Comparison of ENCODE assay signal across 13 cellular contexts in the genomic region with DNA sequence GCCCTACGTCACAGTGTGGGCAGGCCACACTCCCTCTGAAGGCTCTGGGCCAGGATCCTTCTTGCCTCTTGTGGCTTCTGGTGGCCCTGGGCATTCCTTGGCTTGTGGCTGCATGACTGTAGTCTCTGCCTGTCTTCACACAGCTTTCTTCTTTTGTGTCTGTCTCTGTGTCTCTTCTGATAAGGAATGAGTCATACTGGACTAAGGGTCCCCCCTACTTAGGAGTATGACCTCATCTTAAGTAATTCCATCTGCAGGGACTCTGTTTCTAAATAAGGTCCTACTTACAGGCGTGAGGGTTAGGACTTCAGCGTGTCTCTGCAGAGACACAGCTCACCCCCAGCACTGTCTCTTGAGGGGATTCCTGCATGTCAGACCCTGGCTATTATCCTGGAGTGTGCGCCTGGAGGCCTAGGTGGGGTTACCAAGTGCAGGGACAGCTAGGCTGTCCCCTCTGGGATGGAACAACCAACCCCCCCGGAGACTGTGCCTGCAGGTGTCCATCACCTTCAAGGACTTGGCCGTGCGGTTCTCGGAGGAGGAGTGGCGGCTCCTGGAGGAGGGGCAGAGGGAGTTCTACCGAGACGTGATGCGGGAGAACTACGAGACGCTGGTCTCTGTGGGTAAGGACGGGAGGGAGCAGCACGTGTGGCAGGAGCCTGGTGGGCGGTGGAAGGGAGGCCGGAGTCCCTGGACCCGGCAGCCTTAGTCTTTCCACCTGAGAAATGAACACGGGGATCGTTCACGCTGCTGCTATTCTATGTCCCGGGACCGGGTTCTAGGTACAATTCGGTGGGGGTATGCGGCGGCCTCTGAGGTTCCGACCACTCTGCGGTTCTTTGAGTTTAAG. TPM values are rescaled to one million over a fixed set of nuclear protein-coding genes. Genes with fewer than 3 reads are reported as not detected.
DNase-seq lines count a peak whose midpoint lies in the region; ATAC-seq, FAIRE-seq and TF ChIP-seq lines count a peak whose summit lies in the region.
"Had no signal": no experiment of that assay in that cellular context is flagged by ENCODE, and none has a peak within 500 bp of the region (broad histone marks: within the 10 kb centered on the region; RNA-seq: fewer than 3 reads in every experiment).

No MANE protein-coding gene starts in this region.

- no peaks in the 10 kb centered on the region for H3K27me3 ChIP-seq in psoas muscle (ENCODE audit: insufficient read depth in 3 of 3, low read length in 2 of 3)

- TF ChIP-seq CTCF in psoas muscle (IDR thresholded peaks at IDR 0.05) (no peak), D721Med (IDR thresholded peaks at IDR 0.05; ENCODE audit: insufficient read depth, missing control alignments) (no peak)

- peaks cover 46% of the 10 kb centered on the region for H3K4me1 ChIP-seq in psoas muscle

- H3K27ac ChIP-seq in psoas muscle: peak overlapping the region; percentile 65

- DNase-seq in H4 (ENCODE audit: low spot score) (peak; percentile 53), RCC 7860 (ENCODE audit: low spot score) (peak; percentile 94), fibroblast of gingiva (ENCODE audit: low read depth) (peak; percentile 35), psoas muscle (no peak), D721Med (ENCODE audit: insufficient read length, low spot score) (no peak), HTR-8/SVneo (ENCODE audit: insufficient read length, low spot score) (no peak)
- DNase-seq in stimulated activated CD8-positive, alpha-beta memory T cell treated with anti-CD3 and anti-CD28 coated beads, Interleukin-4, amount 100 ng/mL, for 48 hours: no peak
- DNase-seq: GF-D8; naive thymus-derived CD4-positive, alpha-beta T cell; NCI-H1092 treated with DMSO at 0.1 percent for 48 hours; T1000 had no signal

- peaks cover 0 to 33% of the 10 kb centered on the region in 2 donors for H3K36me3 ChIP-seq in psoas muscle (ENCODE audit: insufficient read depth in 1 of 2, low read depth in 1 of 2)

- no peaks in the 10 kb centered on the region for H3K9me3 ChIP-seq in psoas muscle
- H3K9me3 ChIP-seq: HAP-1 had no signal

- FAIRE-seq in RCC 7860 (lab: Jason Lieb, UNC) (peak; percentile 73), D721Med (lab: Jason Lieb, UNC) (no peak), HTR-8/SVneo (lab: Jason Lieb, UNC) (no peak)

- peak overlapping the region; percentile 18 for H3K4me3 ChIP-seq in psoas muscle
- H3K4me3 ChIP-seq: HAP-1 had no signal

- WGBS in psoas muscle, 3 donors: 81 to 94% (median 82%) methylated on average over 29 of the region's 29 CpGs

- intact Hi-C loops in psoas muscle (cut with DNase I): no loop called here

- ATAC-seq in psoas muscle (peak in 3 of 4 donors; percentile 15 to 36 (median 21)), HG03139 (IDR thresholded peaks at IDR 0.05; ENCODE audit: unreplicated experiment) (no peak)
- ATAC-seq: naive thymus-derived CD4-positive, alpha-beta T cell had no signal

RNA-seq across cellular contexts. Expression of a gene that starts 54.1 kb away (rescaled TPM):
- 1.1 and 3.0 TPM in 2 replicates for total RNA-seq in H4 (2014; rRNA removed; shearing (Covaris generic))
- 1 to 10 TPM; 1.7 to 2.8 (median 2.3) TPM for total RNA-seq in psoas muscle
- polyA plus RNA-seq in psoas muscle: 1 to 10 TPM in 2 of 3 donors, under 1 TPM in 1; 0.87 to 1.3 (median 1.2) TPM

Comparison
In these comparisons a context has a peak if more than half of its experiments do, and no peak if none do; other contexts are left out.
1. DNase-seq: peak in H4 (single experiment), RCC 7860 (single experiment) and fibroblast of gingiva (single experiment); none in psoas muscle (0 of 2), stimulated activated CD8-positive, alpha-beta memory T cell treated with anti-CD3 and anti-CD28 coated beads, Interleukin-4, amount 100 ng/mL, for 48 hours (single experiment), D721Med (single experiment) and HTR-8/SVneo (single experiment).